In genomic region chr5:34522599-34523381, GRCh38 we compare ENCODE assay signal across 8 cellular contexts.
A peak's percentile ranks its signal among the peaks of the same experiment; 100 is the strongest.
DNase-seq lines count a peak whose midpoint lies in the region; ATAC-seq and TF ChIP-seq lines count a peak whose summit lies in the region.

No MANE protein-coding gene starts in this region.

- H3K27ac Mint-ChIP-seq in T-cell: no peak overlapping the region

- no peak overlapping the region for H3K4me3 ChIP-seq in astrocyte of the spinal cord (ENCODE audit: low read depth, low read length)

- H3K4me1 Mint-ChIP-seq in T-cell: no peaks in the 10 kb centered on the region

- no peak for DNase-seq in Right ventricle myocardium inferior (ENCODE audit: missing footprints)
- DNase-seq in cardiac septum (ENCODE audit: low spot score): no peak
- peak; percentile 52 to 91 (median 67) for DNase-seq in NCI-H1417 (lab: John Stamatoyannopoulos, UW)
- peak in 29 of 34 experiments; percentile 7 to 48 (median 27) for DNase-seq in T-cell
- DNase-seq in astrocyte of the spinal cord (ENCODE audit: low read depth, low spot score): peak; percentile 93
- peak; percentile 96 for DNase-seq in iPS DF 19.7 (ENCODE audit: low read depth, low spot score)
- DNase-seq in smooth muscle cell of the brain vasculature (ENCODE audit: low read depth, low spot score): peak; percentile 70

- in situ Hi-C loops in astrocyte of the spinal cord (cut with HindIII; ENCODE audit: low sequenced_read_pairs): no loop called here

- H3K27me3 Mint-ChIP-seq in T-cell: peaks cover 6% of the 10 kb centered on the region in 2 donors

- H3K9me3 Mint-ChIP-seq in T-cell: no peaks in the 10 kb centered on the region

- H3K4me3 Mint-ChIP-seq in T-cell: no peak overlapping the region

- ATAC-seq in Right ventricle myocardium inferior: peak; percentile 76
- peak; percentile 96 for ATAC-seq in HG02798 (IDR thresholded peaks at IDR 0.05; ENCODE audit: poor library complexity, unreplicated experiment)
- peak in 3 of 4 experiments; percentile 37 to 47 (median 45) for ATAC-seq in T-cell (replicated peaks in 1 of 4)

- POLR2A ChIA-PET in T-cell (lab: Charles Lee): no interaction called here

- CTCF ChIA-PET in T-cell (lab: Charles Lee): interaction anchor here (0.5 to 3.4 kb wide), 15 partner anchors 14 to 1745 kb away, joined by 3 to 29 read pairs (median 5); no protein-coding TSS in a partner anchor

- TF ChIP-seq CTCF in astrocyte of the spinal cord (IDR thresholded peaks at IDR 0.05; ENCODE audit: low read depth, low read length): peak; percentile 58

- no peaks in the 10 kb centered on the region for H3K36me3 Mint-ChIP-seq in T-cell

- intact Hi-C loops in Right ventricle myocardium inferior (cut with DNase I): loop anchor here (1.0 to 10.0 kb wide), 2 partner anchors 312 to 376 kb away; partner anchors contain the start of gene TTC23L
- intact Hi-C loops in cardiac septum (cut with DNase I): loop anchor here (1.0 to 5.0 kb wide), 2 partner anchors 135 to 376 kb away; partner anchors contain the start of gene RAI14

Comparison
In these comparisons a context has a peak if more than half of its experiments do, and no peak if none do; other contexts are left out.
1. ATAC-seq: peak in every context shown above with its lines; median percentile 96 in HG02798; 76 in Right ventricle myocardium inferior; 45 in T-cell.
2. DNase-seq: peak in NCI-H1417 (3 of 3), T-cell (29 of 34), astrocyte of the spinal cord (single experiment), iPS DF 19.7 (single experiment) and smooth muscle cell of the brain vasculature (single experiment); none in Right ventricle myocardium inferior (single experiment) and cardiac septum (single experiment).